17 cellular contexts compared by ENCODE assay signal in genomic region chr20:63620991-63621390, GRCh38. TPM values are rescaled to one million over a fixed set of nuclear protein-coding genes. Genes with fewer than 3 reads are reported as not detected.
DNase-seq lines count a peak whose midpoint lies in the region; ATAC-seq and TF ChIP-seq lines count a peak whose summit lies in the region.
"Had no signal": no experiment of that assay in that cellular context is flagged by ENCODE, and none has a peak within 500 bp of the region (broad histone marks: within the 10 kb centered on the region; RNA-seq: fewer than 3 reads in every experiment).

No MANE protein-coding gene starts in this region.

- peak overlapping the region; percentile 19 for H3K27ac ChIP-seq in A673 (ENCODE audit: low read depth, low read length, poor library complexity, severe bottlenecking)
- H3K27ac ChIP-seq in CD4-positive, alpha-beta memory T cell (ENCODE audit: low read depth, low read length): no peak overlapping the region
- H3K27ac ChIP-seq: HL-60 had no signal

- H3K36me3 Mint-ChIP-seq in CD4-positive, alpha-beta memory T cell: peaks cover 20 to 44% of the 10 kb centered on the region in 2 donors
- H3K36me3 Mint-ChIP-seq in activated T-helper 1 cell treated with anti-CD3 and anti-CD28 coated beads, Interleukin-12 subunit alpha, Interleukin-12 subunit beta, Interleukin-2, Interleukin-4 antibody, amounts not matched to agents 30 ng/mL and 10 ng/mL and 1 ng/mL, durations not matched to agents 14 hours and 24 hours and 36 hours (ENCODE audit: low read depth): peaks cover 17% of the 10 kb centered on the region
- peaks cover 12% of the 10 kb centered on the region for H3K36me3 Mint-ChIP-seq in memory B cell

- H3K4me3 ChIP-seq in A673 (ENCODE audit: low read depth, low read length, poor library complexity, severe bottlenecking) (no peak overlapping the region), lower leg skin (ENCODE audit: low read depth, poor library complexity, severe bottlenecking) (no peak overlapping the region)
- H3K4me3 ChIP-seq in CD4-positive, alpha-beta memory T cell (ENCODE audit: low read length in 2 of 2): no peak overlapping the region

- peak overlapping the region in 4 of 7 donors; percentile 22 to 80 (median 66) for H3K27ac Mint-ChIP-seq in CD4-positive, alpha-beta memory T cell
- peak overlapping the region; percentile 44 for H3K27ac Mint-ChIP-seq in activated T-helper 1 cell treated with anti-CD3 and anti-CD28 coated beads, Interleukin-12 subunit alpha, Interleukin-12 subunit beta, Interleukin-2, Interleukin-4 antibody, amounts not matched to agents 30 ng/mL and 10 ng/mL and 1 ng/mL, durations not matched to agents 14 hours and 24 hours and 36 hours
- H3K27ac Mint-ChIP-seq in memory B cell: peak overlapping the region; percentile 11

- no peaks in the 10 kb centered on the region for H3K9me3 Mint-ChIP-seq in CD4-positive, alpha-beta memory T cell
- no peaks in the 10 kb centered on the region for H3K9me3 Mint-ChIP-seq in activated T-helper 1 cell treated with anti-CD3 and anti-CD28 coated beads, Interleukin-12 subunit alpha, Interleukin-12 subunit beta, Interleukin-2, Interleukin-4 antibody, amounts not matched to agents 30 ng/mL and 10 ng/mL and 1 ng/mL, durations not matched to agents 14 hours and 24 hours and 36 hours
- H3K9me3 Mint-ChIP-seq in memory B cell: no peaks in the 10 kb centered on the region

- no peak for TF ChIP-seq POLR2A in lower leg skin (IDR thresholded peaks at IDR 0.05)

- peaks cover 8% of the 10 kb centered on the region for H3K4me1 ChIP-seq in A673 (ENCODE audit: insufficient read depth, low read length, poor library complexity, severe bottlenecking)
- H3K4me1 ChIP-seq in CD4-positive, alpha-beta memory T cell (ENCODE audit: insufficient read depth, low read length): peaks cover 5% of the 10 kb centered on the region

- ATAC-seq in memory B cell (ENCODE audit: low read depth) (no peak), HG02884 (IDR thresholded peaks at IDR 0.05; ENCODE audit: unreplicated experiment) (no peak)

- H3K9me3 ChIP-seq in A673 (ENCODE audit: low read depth, low read length, poor library complexity, severe bottlenecking): no peaks in the 10 kb centered on the region
- H3K9me3 ChIP-seq in CD4-positive, alpha-beta memory T cell (ENCODE audit: control insufficient read depth in 1 of 2, low read length in 2 of 2): no peaks in the 10 kb centered on the region

- no peak for TF ChIP-seq CTCF in A673 (conservative IDR thresholded peaks at IDR 0.05; ENCODE audit: low read depth, low read length)
- no peak for TF ChIP-seq CTCF in lower leg skin (IDR thresholded peaks at IDR 0.05)

- peak overlapping the region in 1 of 8 donors; percentile 20 for H3K4me3 Mint-ChIP-seq in CD4-positive, alpha-beta memory T cell
- H3K4me3 Mint-ChIP-seq in activated T-helper 1 cell treated with anti-CD3 and anti-CD28 coated beads, Interleukin-12 subunit alpha, Interleukin-12 subunit beta, Interleukin-2, Interleukin-4 antibody, amounts not matched to agents 30 ng/mL and 10 ng/mL and 1 ng/mL, durations not matched to agents 14 hours and 24 hours and 36 hours: no peak overlapping the region
- no peak overlapping the region for H3K4me3 Mint-ChIP-seq in memory B cell

- H3K27me3 ChIP-seq in A673 (replicated peaks; ENCODE audit: insufficient read depth, low read depth, low read length, poor library complexity): no peaks in the 10 kb centered on the region
- H3K27me3 ChIP-seq in CD4-positive, alpha-beta memory T cell (ENCODE audit: insufficient read depth, low read length): no peaks in the 10 kb centered on the region

- POLR2A ChIA-PET in A673 (lab: Charles Lee; ENCODE audit: low non-redundant PET): no interaction called here
- POLR2A ChIA-PET in CD4-positive, alpha-beta memory T cell (lab: Charles Lee; ENCODE audit: partially characterized antibody): interaction anchor here (19.3 kb wide), 1 partner anchor 18 kb away, joined by 658 read pairs; no protein-coding TSS in a partner anchor

- H3K36me3 ChIP-seq in A673 (ENCODE audit: insufficient read depth, low read length, poor library complexity, severe bottlenecking): peaks cover 2% of the 10 kb centered on the region
- peaks cover 31% of the 10 kb centered on the region for H3K36me3 ChIP-seq in CD4-positive, alpha-beta memory T cell (ENCODE audit: insufficient read depth, low read length)

- in situ Hi-C loops in KBM-7 (cut with MboI; ENCODE audit: low pct_unique_long_range_greater_than_20kb, low sequenced_read_pairs): no loop called here

- H3K27me3 Mint-ChIP-seq in CD4-positive, alpha-beta memory T cell: no peaks in the 10 kb centered on the region
- H3K27me3 Mint-ChIP-seq in activated T-helper 1 cell treated with anti-CD3 and anti-CD28 coated beads, Interleukin-12 subunit alpha, Interleukin-12 subunit beta, Interleukin-2, Interleukin-4 antibody, amounts not matched to agents 30 ng/mL and 10 ng/mL and 1 ng/mL, durations not matched to agents 14 hours and 24 hours and 36 hours (ENCODE audit: insufficient read depth): no peaks in the 10 kb centered on the region
- no peaks in the 10 kb centered on the region for H3K27me3 Mint-ChIP-seq in memory B cell

- CTCF ChIA-PET in A673 (lab: Charles Lee): no interaction called here
- CTCF ChIA-PET in CD4-positive, alpha-beta memory T cell (lab: Charles Lee; ENCODE audit: partially characterized antibody): no interaction called here

- intact Hi-C loops in A673 (cut with micrococcal nuclease; ENCODE audit: unreplicated experiment) (no loop called here), lower leg skin (cut with DNase I; ENCODE audit: low total_unique reads) (no loop called here)
- intact Hi-C loops in CD4-positive, alpha-beta memory T cell (cut with micrococcal nuclease): no loop called here
- intact Hi-C loops in activated T-helper 1 cell treated with anti-CD3 and anti-CD28 coated beads, Interleukin-12 subunit alpha, Interleukin-12 subunit beta, Interleukin-2, Interleukin-4 antibody, amounts not matched to agents 30 ng/mL and 10 ng/mL and 1 ng/mL, durations not matched to agents 14 hours and 24 hours and 36 hours (cut with micrococcal nuclease): no loop called here

- peaks cover 17 to 31% (median 23%) of the 10 kb centered on the region in 4 donors for H3K4me1 Mint-ChIP-seq in CD4-positive, alpha-beta memory T cell
- H3K4me1 Mint-ChIP-seq in activated T-helper 1 cell treated with anti-CD3 and anti-CD28 coated beads, Interleukin-12 subunit alpha, Interleukin-12 subunit beta, Interleukin-2, Interleukin-4 antibody, amounts not matched to agents 30 ng/mL and 10 ng/mL and 1 ng/mL, durations not matched to agents 14 hours and 24 hours and 36 hours (ENCODE audit: low read depth): peaks cover 18% of the 10 kb centered on the region
- H3K4me1 Mint-ChIP-seq in memory B cell: peaks cover 27% of the 10 kb centered on the region

- WGBS in lower leg skin, 2 donors: 84 to 88% methylated on average over 8 of the region's 8 CpGs

- BruUV-seq in A673 (replicated peaks; lab: Mats Ljungman, UMichigan): no TSS peak

- no peak for DNase-seq in A673 (ENCODE audit: low spot score)
- no peak for DNase-seq in CD4-positive, alpha-beta memory T cell
- no peak for DNase-seq in activated T-helper 1 cell treated with anti-CD3 and anti-CD28 coated beads, Interleukin-12 subunit alpha, Interleukin-12 subunit beta, Interleukin-2, Interleukin-4 antibody, amounts not matched to agents 30 ng/mL and 10 ng/mL and 1 ng/mL, durations not matched to agents 14 hours and 24 hours and 36 hours (ENCODE audit: low spot score)
- DNase-seq in memory B cell (ENCODE audit: low spot score in 2 of 2): no peak
- DNase-seq in KBM-7: no peak
- DNase-seq in lower leg skin (ENCODE audit: low spot score in 2 of 2): no peak
- no peak for DNase-seq in amniotic stem cell (lab: John Stamatoyannopoulos, UW)
- DNase-seq: AML-193, DMS 273 treated with DMSO at 0.1 percent for 48 hours, KG1, MM.1S, NCI-H1105, NCI-H1694 treated with DMSO at 0.1 percent for 48 hours, NCI-H748 treated with DMSO at 0.1 percent for 48 hours, SHP77 treated with DMSO at 0.1 percent for 48 hours had no signal

RNA-seq across cellular contexts. Expression of gene GMEB2, which starts 5.9 kb away (rescaled TPM):
- total RNA-seq in A673 (2021) (12.8 and 14.2 TPM in 2 replicates), lower leg skin (10 to 100 TPM; 11.9 to 18.3 (median 13.7) TPM)
- 10 to 100 TPM; 24.4 to 26.4 TPM for total RNA-seq in CD4-positive, alpha-beta memory T cell
- 10 to 100 TPM in 1 of 2 donors, 1 to 10 TPM in 1; 4.5 to 16.6 TPM for polyA plus RNA-seq in CD4-positive, alpha-beta memory T cell
- 13.4 and 13.7 TPM in 2 replicates for total RNA-seq in activated T-helper 1 cell treated with anti-CD3 and anti-CD28 coated beads, Interleukin-12 subunit alpha, Interleukin-12 subunit beta, Interleukin-2, Interleukin-4 antibody, amounts not matched to agents 30 ng/mL and 10 ng/mL and 1 ng/mL, durations not matched to agents 14 hours and 24 hours and 36 hours

RNA-seq across cellular contexts. Expression of gene STMN3, which starts 32.2 kb away (rescaled TPM):
- total RNA-seq in A673 (2021) (115 and 128 TPM in 2 replicates), lower leg skin (10 to 100 TPM in 3 of 4 donors, 1 to 10 TPM in 1; 9.4 to 23.0 (median 12.0) TPM)
- total RNA-seq in CD4-positive, alpha-beta memory T cell: 100 to 1,000 TPM; 110 to 120 TPM
- 10 to 100 TPM; 18.9 to 30.5 TPM for polyA plus RNA-seq in CD4-positive, alpha-beta memory T cell
- total RNA-seq in activated T-helper 1 cell treated with anti-CD3 and anti-CD28 coated beads, Interleukin-12 subunit alpha, Interleukin-12 subunit beta, Interleukin-2, Interleukin-4 antibody, amounts not matched to agents 30 ng/mL and 10 ng/mL and 1 ng/mL, durations not matched to agents 14 hours and 24 hours and 36 hours: 5.3 and 5.5 TPM in 2 replicates

RNA-seq across cellular contexts. Expression of gene RTEL1, which starts 37.1 kb away (rescaled TPM):
- 45.6 and 47.8 TPM in 2 replicates for total RNA-seq in A673 (2021)
- 10 to 100 TPM; 30.9 to 36.0 TPM for total RNA-seq in CD4-positive, alpha-beta memory T cell
- polyA plus RNA-seq in CD4-positive, alpha-beta memory T cell: 1 to 10 TPM; 1.3 to 5.4 TPM
- 54.4 and 55.5 TPM in 2 replicates for total RNA-seq in activated T-helper 1 cell treated with anti-CD3 and anti-CD28 coated beads, Interleukin-12 subunit alpha, Interleukin-12 subunit beta, Interleukin-2, Interleukin-4 antibody, amounts not matched to agents 30 ng/mL and 10 ng/mL and 1 ng/mL, durations not matched to agents 14 hours and 24 hours and 36 hours
- 10 to 100 TPM in 3 of 4 donors, 1 to 10 TPM in 1; 8.5 to 38.3 (median 12.7) TPM for total RNA-seq in lower leg skin

RNA-seq across cellular contexts. Expression of gene HELZ2, which starts 47.0 kb away (rescaled TPM):
- total RNA-seq in A673 (2021): 21.0 and 27.2 TPM in 2 replicates
- 10 to 100 TPM; 39.6 to 45.4 TPM for total RNA-seq in CD4-positive, alpha-beta memory T cell
- 1 to 10 TPM; 2.0 to 6.4 TPM for polyA plus RNA-seq in CD4-positive, alpha-beta memory T cell
- total RNA-seq in activated T-helper 1 cell treated with anti-CD3 and anti-CD28 coated beads, Interleukin-12 subunit alpha, Interleukin-12 subunit beta, Interleukin-2, Interleukin-4 antibody, amounts not matched to agents 30 ng/mL and 10 ng/mL and 1 ng/mL, durations not matched to agents 14 hours and 24 hours and 36 hours: 17.9 and 18.9 TPM in 2 replicates
- total RNA-seq in lower leg skin: 10 to 100 TPM; 26.9 to 35.4 (median 28.6) TPM

Comparison
In these comparisons a context has a peak if more than half of its experiments do, and no peak if none do; other contexts are left out.
1. H3K27ac Mint-ChIP-seq: peak in every context shown above with its lines; median percentile 66 in CD4-positive, alpha-beta memory T cell; 44 in activated T-helper 1 cell treated with anti-CD3 and anti-CD28 coated beads, Interleukin-12 subunit alpha, Interleukin-12 subunit beta, Interleukin-2, Interleukin-4 antibody, amounts not matched to agents 30 ng/mL and 10 ng/mL and 1 ng/mL, durations not matched to agents 14 hours and 24 hours and 36 hours; 11 in memory B cell.